ENCODE assay signal across 34 cellular contexts in genomic region chr16:67256701-67257230, GRCh38. TPM values are rescaled to one million over a fixed set of nuclear protein-coding genes. Genes with fewer than 3 reads are reported as not detected.
"Had no signal": no experiment of that assay in that cellular context is flagged by ENCODE, and none has a peak within 500 bp of the region (broad histone marks: within the 10 kb centered on the region; RNA-seq: fewer than 3 reads in every experiment).

No MANE protein-coding gene starts in this region.

- H3K4me3 Mint-ChIP-seq: activated CD8-positive, alpha-beta T cell treated with anti-CD3 and anti-CD28 coated beads for 36 hours; activated naive CD4-positive, alpha-beta T cell treated with anti-CD3 and anti-CD28 coated beads, Interleukin-2, amount 50 U/mL, for 24 hours; activated naive CD8-positive, alpha-beta T cell treated with anti-CD3 and anti-CD28 coated beads, Interleukin-2, amount 10 ng/mL, durations not matched to agents 7 days and 5 days; activated T-cell treated with anti-CD3 and anti-CD28 coated beads, Interleukin-2, amount 50 U/mL, for 72 hours; activated T-helper 17 cell treated with anti-CD3 and anti-CD28 coated beads, Interleukin-2, amount 50 U/mL, for 72 hours; central memory CD8-positive, alpha-beta T cell had no signal

- H3K4me1 Mint-ChIP-seq: activated naive CD4-positive, alpha-beta T cell treated with anti-CD3 and anti-CD28 coated beads, Interleukin-2, amount 50 U/mL, for 24 hours; activated naive CD8-positive, alpha-beta T cell treated with anti-CD3 and anti-CD28 coated beads, Interleukin-2, amount 10 ng/mL, durations not matched to agents 7 days and 5 days; activated T-helper 17 cell treated with anti-CD3 and anti-CD28 coated beads, Interleukin-2, amount 50 U/mL, for 72 hours; central memory CD8-positive, alpha-beta T cell had no signal

- H3K27ac ChIP-seq: ascending aorta, cardiac muscle cell, KMS-11, PC-9, SJCRH30, WERI-Rb-1 had no signal

- H3K4me3 ChIP-seq: ascending aorta, cardiac muscle cell, PC-9, SJCRH30 had no signal

- H3K36me3 Mint-ChIP-seq: activated naive CD4-positive, alpha-beta T cell treated with anti-CD3 and anti-CD28 coated beads, Interleukin-2, amount 50 U/mL, for 24 hours had no signal

- H3K27me3 ChIP-seq: ascending aorta, cardiac muscle cell, SJCRH30 had no signal

- H3K27ac Mint-ChIP-seq: activated CD8-positive, alpha-beta T cell treated with anti-CD3 and anti-CD28 coated beads for 36 hours; activated naive CD4-positive, alpha-beta T cell treated with anti-CD3 and anti-CD28 coated beads, Interleukin-2, amount 50 U/mL, for 24 hours; activated naive CD8-positive, alpha-beta T cell treated with anti-CD3 and anti-CD28 coated beads, Interleukin-2, amount 10 ng/mL, durations not matched to agents 7 days and 5 days; activated T-cell treated with anti-CD3 and anti-CD28 coated beads, Interleukin-2, amount 50 U/mL, for 72 hours; activated T-helper 17 cell treated with anti-CD3 and anti-CD28 coated beads, Interleukin-2, amount 50 U/mL, for 72 hours had no signal

- H3K9me3 ChIP-seq: ascending aorta, SJCRH30, SK-N-SH had no signal

- DNase-seq: activated CD4-positive, alpha-beta T cell treated with anti-CD3 and anti-CD28 coated beads for 1 hour; activated CD4-positive, alpha-beta T cell treated with anti-CD3 and anti-CD28 coated beads for 48 hours; activated CD4-positive, CD25-positive, alpha-beta regulatory T cell; activated CD8-positive, alpha-beta T cell treated with anti-CD3 and anti-CD28 coated beads for 36 hours; activated effector memory CD4-positive, alpha-beta T cell treated with anti-CD3 and anti-CD28 coated beads, Interleukin-2, amount 50 U/mL, for 16 hours; activated naive CD4-positive, alpha-beta T cell; activated naive CD8-positive, alpha-beta T cell treated with anti-CD3 and anti-CD28 coated beads, Interleukin-2, amount 10 ng/mL, durations not matched to agents 7 days and 5 days; activated T-cell treated with anti-CD3 and anti-CD28 coated beads, Interleukin-2, amount 50 U/mL, for 1 hour; activated T-cell treated with anti-CD3 and anti-CD28 coated beads, Interleukin-2, amount 50 U/mL, for 72 hours; amygdala; NCI-H1092 treated with DMSO at 0.1 percent for 48 hours; NCI-H1417; NCI-H146; NCI-H187; NCI-H2029 treated with DMSO at 0.1 percent for 48 hours; NCI-H2107; NCI-H2171; NCI-H510A; NCI-H526; NCI-H748 treated with DMSO at 0.1 percent for 48 hours; PC-9; SHP77; SJCRH30; SK-N-SH; T-helper 2 cell; T1000; WERI-Rb-1 had no signal

- H3K36me3 ChIP-seq: ascending aorta, cardiac muscle cell, SJCRH30, WERI-Rb-1 had no signal

- H3K9ac ChIP-seq: KMS-11, SK-N-SH had no signal

- ATAC-seq: activated CD8-positive, alpha-beta T cell treated with anti-CD3 and anti-CD28 coated beads for 36 hours; activated T-cell treated with anti-CD3 and anti-CD28 coated beads, Interleukin-2, amount 50 U/mL, for 72 hours; activated T-helper 17 cell treated with anti-CD3 and anti-CD28 coated beads, Interleukin-2, amount 50 U/mL, for 72 hours had no signal

- H2AFZ ChIP-seq: PC-9 had no signal

- H3K27me3 Mint-ChIP-seq: activated CD8-positive, alpha-beta T cell treated with anti-CD3 and anti-CD28 coated beads for 36 hours had no signal

- H3K9me3 Mint-ChIP-seq: activated CD8-positive, alpha-beta T cell treated with anti-CD3 and anti-CD28 coated beads for 36 hours; activated naive CD4-positive, alpha-beta T cell treated with anti-CD3 and anti-CD28 coated beads, Interleukin-2, amount 50 U/mL, for 24 hours; activated naive CD8-positive, alpha-beta T cell treated with anti-CD3 and anti-CD28 coated beads, Interleukin-2, amount 10 ng/mL, durations not matched to agents 7 days and 5 days; activated T-cell treated with anti-CD3 and anti-CD28 coated beads, Interleukin-2, amount 50 U/mL, for 72 hours; activated T-helper 17 cell treated with anti-CD3 and anti-CD28 coated beads, Interleukin-2, amount 50 U/mL, for 72 hours; central memory CD8-positive, alpha-beta T cell had no signal

- H3K4me1 ChIP-seq: ascending aorta had no signal

- FAIRE-seq: RCC 7860 had no signal

- H3K4me2 ChIP-seq: KMS-11, PC-9, SK-N-SH had no signal

RNA-seq across cellular contexts. Expression of gene PLEKHG4, which starts 22.6 kb away (rescaled TPM):
- total RNA-seq: SJCRH30 had no signal

RNA-seq across cellular contexts. Expression of gene ELMO3, which starts 57.8 kb away (rescaled TPM):
- total RNA-seq: ascending aorta had no signal
